In the genomic region with DNA sequence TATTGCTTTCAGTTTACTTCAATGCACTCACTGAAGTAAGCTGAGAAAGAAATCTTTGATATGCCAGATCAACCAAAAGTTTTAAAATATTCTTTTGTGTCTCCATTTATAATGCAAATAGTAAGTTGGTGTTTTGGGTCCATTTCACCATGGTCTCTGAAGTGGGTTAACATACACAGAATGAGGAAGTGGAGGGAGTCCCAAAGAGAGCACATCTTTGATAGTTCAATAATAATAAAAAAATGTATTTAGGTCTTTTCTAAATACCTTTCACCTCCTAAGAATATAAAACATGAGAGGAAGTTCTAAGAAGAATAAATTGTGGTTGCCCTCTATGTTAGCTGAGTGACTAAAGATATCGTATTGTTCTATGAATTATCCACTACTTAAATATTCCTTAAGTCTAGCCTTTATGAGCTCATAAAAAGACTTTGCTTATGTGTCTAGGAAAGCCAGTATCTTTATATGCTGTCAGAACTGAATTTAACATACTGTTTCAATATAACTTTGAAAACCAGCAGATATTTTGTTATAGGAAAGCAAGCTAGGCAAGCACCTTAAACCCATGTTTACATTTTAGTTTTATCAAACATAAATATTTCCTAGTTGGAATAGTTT, we compare ENCODE assay signal across 17 cellular contexts.
A peak's percentile ranks its signal among the peaks of the same experiment; 100 is the strongest.
DNase-seq lines count a peak whose midpoint lies in the region; ATAC-seq, FAIRE-seq and TF ChIP-seq lines count a peak whose summit lies in the region.
"Had no signal": no experiment of that assay in that cellular context is flagged by ENCODE, and none has a peak within 500 bp of the region (broad histone marks: within the 10 kb centered on the region; RNA-seq: fewer than 3 reads in every experiment).

No MANE protein-coding gene starts in this region.

- H3K4me1 ChIP-seq in BLaER1 (peaks cover 67% of the 10 kb centered on the region), Karpas-422 (ENCODE audit: low read length) (peaks cover 78% of the 10 kb centered on the region), PC-3 (ENCODE audit: insufficient read depth, low read length) (peaks cover 28% of the 10 kb centered on the region), tibial artery (no peaks in the 10 kb centered on the region), small intestine (ENCODE audit: control insufficient read depth in 2 of 2, insufficient read depth in 1 of 2, low read depth in 1 of 2, low read length in 1 of 2) (no peaks in the 10 kb centered on the region)

- H2AFZ ChIP-seq in Karpas-422 (ENCODE audit: low read length) (no peak overlapping the region), PC-3 (ENCODE audit: low read length) (no peak overlapping the region)

- WGBS in small intestine, 3 donors, result 84 to 96% (median 87%) methylated on average over 1 of the region's 1 CpG

- no TSS peak for BruUV-seq in PC-3 (replicated peaks; lab: Mats Ljungman, UMichigan)

- H3K9ac ChIP-seq in BLaER1 (no peak overlapping the region), Karpas-422 (ENCODE audit: low read length) (peak overlapping the region; percentile 59), PC-3 (ENCODE audit: low read length) (no peak overlapping the region)

- H3K27ac ChIP-seq in BLaER1 (0 out of 2 replicates have a peak overlapping the region, but pooled peaks have one; percentile 64), Karpas-422 (ENCODE audit: low read length) (peak overlapping the region; percentile 98), PC-3 (ENCODE audit: low read length) (no peak overlapping the region; the same call in 1 of the 2 replicates), tibial artery (no peak overlapping the region), small intestine (ENCODE audit: low read depth in 1 of 2, low read length in 1 of 2) (no peak overlapping the region)

- H3K4me3 ChIP-seq in BLaER1, result no peak overlapping the region
- H3K4me3 ChIP-seq in Karpas-422 (ENCODE audit: low read length), result peak overlapping the region; percentile 38
- no peak overlapping the region for H3K4me3 ChIP-seq in PC-3 (ENCODE audit: low read length)
- no peak overlapping the region for H3K4me3 ChIP-seq in fibroblast of villous mesenchyme (ENCODE audit: low read depth, low read length)
- no peak overlapping the region for H3K4me3 ChIP-seq in tibial artery
- H3K4me3 ChIP-seq in small intestine (ENCODE audit: low read depth in 1 of 2, low read length in 2 of 2), result no peak overlapping the region
- H3K4me3 ChIP-seq: GM23338 had no signal

- FAIRE-seq in small intestine (lab: Jason Lieb, UNC), result no peak
- FAIRE-seq: GM12891, HepG2, HTR-8/SVneo had no signal

- H3K36me3 ChIP-seq in BLaER1 (no peaks in the 10 kb centered on the region), Karpas-422 (ENCODE audit: insufficient read depth, low read length) (no peaks in the 10 kb centered on the region), PC-3 (ENCODE audit: low read depth, low read length) (no peaks in the 10 kb centered on the region), tibial artery (no peaks in the 10 kb centered on the region), small intestine (ENCODE audit: control insufficient read depth in 2 of 2, insufficient read depth in 2 of 2, low read length in 2 of 2) (no peaks in the 10 kb centered on the region)

- H3K9me3 ChIP-seq in BLaER1 (no peaks in the 10 kb centered on the region), Karpas-422 (ENCODE audit: low read length) (no peaks in the 10 kb centered on the region), PC-3 (ENCODE audit: low read length) (no peaks in the 10 kb centered on the region), tibial artery (no peaks in the 10 kb centered on the region), small intestine (ENCODE audit: control insufficient read depth, low read depth) (no peaks in the 10 kb centered on the region)

- H3K79me2 ChIP-seq in Karpas-422 (ENCODE audit: low read length), result no peaks in the 10 kb centered on the region
- no peaks in the 10 kb centered on the region for H3K79me2 ChIP-seq in PC-3 (ENCODE audit: low read length)

- intact Hi-C loops in PC-3 (cut with micrococcal nuclease), result loop anchor here (5.0 to 10.0 kb wide), 3 partner anchors 71 to 376 kb away; a partner anchor contains a TSS
- intact Hi-C loops in tibial artery (cut with DNase I; ENCODE audit: low total_unique reads), result no loop called here

- peak; percentile 72 for DNase-seq in Karpas-422
- peak; percentile 76 for DNase-seq in PC-3
- DNase-seq in fibroblast of villous mesenchyme (ENCODE audit: low read depth), result peak; percentile 81
- no peak for DNase-seq in tibial artery
- DNase-seq in small intestine, result no peak
- DNase-seq in activated gamma-delta T cell (lab: John Stamatoyannopoulos, UW), result no peak
- DNase-seq: 8988T; AML-193; C1 segment of cervical spinal cord; CD4-positive, alpha-beta memory T cell; DMS79; H7 had no signal

- H4K20me1 ChIP-seq in BLaER1 (no peaks in the 10 kb centered on the region), Karpas-422 (ENCODE audit: insufficient read depth, low read depth, low read length) (no peaks in the 10 kb centered on the region), PC-3 (ENCODE audit: low read length) (no peaks in the 10 kb centered on the region)

- CTCF ChIA-PET in PC-3 (lab: Charles Lee), result interaction anchor here (0.6 kb wide), 1 partner anchor 208 kb away, joined by 4 read pairs; no protein-coding TSS in a partner anchor

- ATAC-seq in PC-3, result peak; percentile 98
- ATAC-seq: GM23338, HepG2 had no signal

- H3K27me3 ChIP-seq in BLaER1 (no peaks in the 10 kb centered on the region), Karpas-422 (ENCODE audit: low read length) (no peaks in the 10 kb centered on the region), PC-3 (ENCODE audit: low read length) (no peaks in the 10 kb centered on the region), tibial artery (no peaks in the 10 kb centered on the region), small intestine (ENCODE audit: control insufficient read depth in 2 of 2, insufficient read depth in 2 of 2, low read length in 2 of 2) (no peaks in the 10 kb centered on the region)

- POLR2A ChIA-PET in PC-3 (lab: Charles Lee; ENCODE audit: unreplicated experiment), result interaction anchor here (0.8 to 1.0 kb wide), 2 partner anchors 339 to 1195 kb away, joined by 3 to 5 read pairs; no protein-coding TSS in a partner anchor

- H3F3A ChIP-seq in PC-3 (ENCODE audit: low read length, unreplicated experiment), result no peaks in the 10 kb centered on the region

- no peak for TF ChIP-seq CTCF in PC-3 (conservative IDR thresholded peaks at IDR 0.05; ENCODE audit: low read depth, low read length)
- TF ChIP-seq CTCF in fibroblast of villous mesenchyme (IDR thresholded peaks at IDR 0.05; ENCODE audit: insufficient read depth, low read depth, low read length), result no peak
- no peak for TF ChIP-seq CTCF in tibial artery (IDR thresholded peaks at IDR 0.05)

- peak overlapping the region; percentile 74 for H3K4me2 ChIP-seq in BLaER1
- H3K4me2 ChIP-seq in Karpas-422 (ENCODE audit: low read depth, low read length, poor library complexity, severe bottlenecking), result peak overlapping the region; percentile 66
- peak overlapping the region; percentile 32 for H3K4me2 ChIP-seq in PC-3 (ENCODE audit: low read length)
- H3K4me2 ChIP-seq: GM23338 had no signal

- H3K9me2 ChIP-seq in Karpas-422 (replicated peaks; ENCODE audit: insufficient read depth, low read length), result no peaks in the 10 kb centered on the region
- H3K9me2 ChIP-seq in PC-3 (replicated peaks; ENCODE audit: low read length), result 0 out of 2 replicates have a peak, but pooled peaks cover 6% of the 10 kb centered on the region

Comparison
In these comparisons a context has a peak if more than half of its experiments do, and no peak if none do; other contexts are left out.
1. H3K27ac ChIP-seq: peak in BLaER1 (single experiment) and Karpas-422 (single experiment); none in PC-3 (single experiment), tibial artery (0 of 2) and small intestine (0 of 2).
2. DNase-seq: peak in Karpas-422 (single experiment), PC-3 (single experiment) and fibroblast of villous mesenchyme (single experiment); none in tibial artery (0 of 2), small intestine (single experiment) and activated gamma-delta T cell (single experiment).
3. Peak in every context shown above with its lines, with median percentiles within 50 percentile points of each other: H3K4me2 ChIP-seq.